In the genomic region with DNA sequence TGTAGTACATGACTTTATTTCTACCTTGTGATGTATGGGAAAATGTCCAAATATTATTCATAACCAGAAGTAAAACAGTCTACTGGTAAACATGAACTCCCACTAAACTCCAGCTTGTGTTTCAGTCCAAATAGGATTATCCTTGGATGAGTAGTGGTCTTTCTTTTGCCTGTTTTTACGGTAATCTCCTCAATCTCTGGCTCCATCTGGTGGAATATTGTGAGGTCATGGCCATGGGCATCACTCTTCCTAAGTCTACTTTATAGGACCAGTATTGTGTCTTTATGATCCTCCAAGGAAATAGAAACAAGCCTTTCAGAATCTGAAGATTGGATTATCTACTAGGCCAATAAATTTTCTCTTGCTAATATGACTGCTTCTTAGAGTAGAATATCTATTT, we compare ENCODE assay signal across 12 cellular contexts.
DNase-seq lines count a peak whose midpoint lies in the region; ATAC-seq and TF ChIP-seq lines count a peak whose summit lies in the region.
"Had no signal": no experiment of that assay in that cellular context is flagged by ENCODE, and none has a peak within 500 bp of the region (broad histone marks: within the 10 kb centered on the region; RNA-seq: fewer than 3 reads in every experiment).

No MANE protein-coding gene starts in this region.

- H2AFZ ChIP-seq in OCI-LY7 (ENCODE audit: low read length), result no peak overlapping the region

- H3K9me2 ChIP-seq in OCI-LY7 (ENCODE audit: insufficient read depth, low read length), result no peaks in the 10 kb centered on the region

- TF ChIP-seq CTCF in MCF 10A (IDR thresholded peaks at IDR 0.05; ENCODE audit: unreplicated experiment), result peak; percentile 35
- no peak for TF ChIP-seq CTCF in breast epithelium (IDR thresholded peaks at IDR 0.05)
- peak; percentile 51 for TF ChIP-seq CTCF in OCI-LY7 (conservative IDR thresholded peaks at IDR 0.05; ENCODE audit: low read length)
- peak; percentile 15 for TF ChIP-seq CTCF in fibroblast of pulmonary artery (IDR thresholded peaks at IDR 0.05; ENCODE audit: low read length, missing control alignments)
- peak; percentile 53 for TF ChIP-seq CTCF in retinal pigment epithelial cell (conservative IDR thresholded peaks at IDR 0.05; ENCODE audit: low read depth, low read length)
- TF ChIP-seq CTCF in esophagus squamous epithelium (IDR thresholded peaks at IDR 0.05), result no peak

- BruUV-seq in MCF 10A (replicated peaks; lab: Mats Ljungman, UMichigan) (no TSS peak), OCI-LY7 (replicated peaks; lab: Mats Ljungman, UMichigan) (no TSS peak)

- no peak overlapping the region for H3K4me2 ChIP-seq in OCI-LY7 (ENCODE audit: low read length)

- no peaks in the 10 kb centered on the region for H3K79me2 ChIP-seq in OCI-LY7 (ENCODE audit: insufficient read depth, low read depth, low read length)

- DNase-seq in MCF 10A (ENCODE audit: unreplicated experiment) (peak; percentile 18), breast epithelium (ENCODE audit: low spot score in 2 of 2) (no peak), OCI-LY7 (ENCODE audit: low spot score) (no peak), fibroblast of pulmonary artery (ENCODE audit: low read depth) (peak; percentile 8), retinal pigment epithelial cell (ENCODE audit: low read depth) (peak; percentile 10), esophagus squamous epithelium (lab: John Stamatoyannopoulos, UW) (no peak)
- DNase-seq: activated CD8-positive, alpha-beta memory T cell treated with anti-CD3 and anti-CD28 coated beads, Interleukin-2, amount 50 U/mL, for 48 hours; caudate nucleus; gastrocnemius medialis; stimulated activated naive B cell treated with anti-CD40 and anti-IgM and Interleukin-4, amounts not matched to agents 10 μg/mL and 1 μg/mL and 100 μg/mL, for 72 hours had no signal

- TF ChIP-seq POLR2A in breast epithelium (IDR thresholded peaks at IDR 0.05), result no peak
- TF ChIP-seq POLR2A in esophagus squamous epithelium (IDR thresholded peaks at IDR 0.05), result no peak

- H3K4me1 ChIP-seq in breast epithelium (no peaks in the 10 kb centered on the region), OCI-LY7 (ENCODE audit: insufficient read depth, low read length, poor library complexity, severe bottlenecking) (no peaks in the 10 kb centered on the region), esophagus squamous epithelium (no peaks in the 10 kb centered on the region)
- H3K4me1 ChIP-seq: gastrocnemius medialis had no signal

- H3K36me3 Mint-ChIP-seq in MCF 10A (ENCODE audit: insufficient read depth, unreplicated experiment), result no peaks in the 10 kb centered on the region
- H3K36me3 Mint-ChIP-seq: stimulated activated naive B cell treated with anti-CD40 and anti-IgM and Interleukin-4, amounts not matched to agents 10 μg/mL and 1 μg/mL and 100 μg/mL, for 72 hours had no signal

- POLR2A ChIA-PET in MCF 10A (lab: Yijun Ruan, JAX), result interaction anchor here (0.8 kb wide), 1 partner anchor 445 kb away, joined by 3 read pairs; no protein-coding TSS in a partner anchor
- POLR2A ChIA-PET in OCI-LY7 (lab: Charles Lee), result interaction anchor here (0.5 kb wide), 1 partner anchor 527 kb away, joined by 3 read pairs; no protein-coding TSS in a partner anchor

- WGBS in esophagus squamous epithelium, 2 donors, result 47 to 55% methylated on average over 1 of the region's 1 CpG

- H3K4me3 ChIP-seq in breast epithelium (no peak overlapping the region), OCI-LY7 (ENCODE audit: low read depth, low read length, poor library complexity, severe bottlenecking) (no peak overlapping the region), fibroblast of pulmonary artery (replicated peaks; ENCODE audit: low read depth, low read length) (no peak overlapping the region), retinal pigment epithelial cell (ENCODE audit: low read length) (no peak overlapping the region), esophagus squamous epithelium (no peak overlapping the region)
- H3K4me3 ChIP-seq: gastrocnemius medialis had no signal

- intact Hi-C loops in MCF 10A (cut with micrococcal nuclease), result loop anchor here (1.0 to 5.0 kb wide), 5 partner anchors 160 to 1094 kb away; no protein-coding TSS in a partner anchor
- intact Hi-C loops in breast epithelium (cut with DNase I; ENCODE audit: low total_unique reads), result no loop called here
- intact Hi-C loops in OCI-LY7 (cut with micrococcal nuclease; ENCODE audit: unreplicated experiment), result no loop called here
- intact Hi-C loops in esophagus squamous epithelium (cut with DNase I), result no loop called here

- H3K27me3 ChIP-seq in breast epithelium (no peaks in the 10 kb centered on the region), esophagus squamous epithelium (no peaks in the 10 kb centered on the region)
- H3K27me3 ChIP-seq: gastrocnemius medialis had no signal

- no peak overlapping the region for H3K27ac ChIP-seq in breast epithelium
- H3K27ac ChIP-seq in OCI-LY7 (ENCODE audit: low read depth, low read length, poor library complexity, severe bottlenecking), result no peak overlapping the region
- no peak overlapping the region for H3K27ac ChIP-seq in esophagus squamous epithelium
- H3K27ac ChIP-seq: gastrocnemius medialis had no signal

- no peaks in the 10 kb centered on the region for H3K9me3 ChIP-seq in breast epithelium
- H3K9me3 ChIP-seq in OCI-LY7 (ENCODE audit: low read length), result no peaks in the 10 kb centered on the region
- no peaks in the 10 kb centered on the region for H3K9me3 ChIP-seq in esophagus squamous epithelium
- H3K9me3 ChIP-seq: gastrocnemius medialis had no signal

- H3K27ac Mint-ChIP-seq in MCF 10A (ENCODE audit: low read depth, unreplicated experiment), result no peak overlapping the region
- H3K27ac Mint-ChIP-seq: stimulated activated naive B cell treated with anti-CD40 and anti-IgM and Interleukin-4, amounts not matched to agents 10 μg/mL and 1 μg/mL and 100 μg/mL, for 72 hours had no signal

- H3K4me1 Mint-ChIP-seq in MCF 10A (ENCODE audit: insufficient read depth, unreplicated experiment), result no peaks in the 10 kb centered on the region
- H3K4me1 Mint-ChIP-seq: stimulated activated naive B cell treated with anti-CD40 and anti-IgM and Interleukin-4, amounts not matched to agents 10 μg/mL and 1 μg/mL and 100 μg/mL, for 72 hours had no signal

- H3K36me3 ChIP-seq in breast epithelium, result no peaks in the 10 kb centered on the region
- no peaks in the 10 kb centered on the region for H3K36me3 ChIP-seq in OCI-LY7 (ENCODE audit: insufficient read depth, low read length)
- H3K36me3 ChIP-seq in esophagus squamous epithelium, result no peaks in the 10 kb centered on the region
- H3K36me3 ChIP-seq: gastrocnemius medialis had no signal

- CTCF ChIA-PET in MCF 10A (lab: Yijun Ruan, JAX), result interaction anchor here (0.6 to 3.1 kb wide), 15 partner anchors 11 to 1969 kb away, joined by 3 to 17 read pairs (median 4); no protein-coding TSS in a partner anchor
- CTCF ChIA-PET in OCI-LY7 (lab: Charles Lee; ENCODE audit: unreplicated experiment), result no interaction called here

- ATAC-seq in GM19467 (IDR thresholded peaks at IDR 0.05; ENCODE audit: unreplicated experiment) (no peak), GM21825 (IDR thresholded peaks at IDR 0.05; ENCODE audit: unreplicated experiment) (no peak)
- ATAC-seq: gastrocnemius medialis; stimulated activated naive B cell treated with anti-CD40 and anti-IgM and Interleukin-4, amounts not matched to agents 10 μg/mL and 1 μg/mL and 100 μg/mL, for 72 hours had no signal

- no peaks in the 10 kb centered on the region for H3K27me3 Mint-ChIP-seq in MCF 10A (ENCODE audit: insufficient read depth, unreplicated experiment)

- H3K9me3 Mint-ChIP-seq in MCF 10A (ENCODE audit: unreplicated experiment), result no peaks in the 10 kb centered on the region

- H3K4me3 Mint-ChIP-seq in MCF 10A (ENCODE audit: unreplicated experiment), result no peak overlapping the region
- H3K4me3 Mint-ChIP-seq: stimulated activated naive B cell treated with anti-CD40 and anti-IgM and Interleukin-4, amounts not matched to agents 10 μg/mL and 1 μg/mL and 100 μg/mL, for 72 hours had no signal

- no peaks in the 10 kb centered on the region for H4K20me1 ChIP-seq in OCI-LY7 (ENCODE audit: insufficient read depth, low read length)

Comparison
In these comparisons a context has a peak if more than half of its experiments do, and no peak if none do; other contexts are left out.
1. DNase-seq: peak in MCF 10A (single experiment), fibroblast of pulmonary artery (single experiment) and retinal pigment epithelial cell (single experiment); none in breast epithelium (0 of 2), OCI-LY7 (single experiment) and esophagus squamous epithelium (single experiment).
2. CTCF ChIP-seq: peak in MCF 10A (single experiment), OCI-LY7 (single experiment), fibroblast of pulmonary artery (single experiment) and retinal pigment epithelial cell (single experiment); none in breast epithelium (0 of 3) and esophagus squamous epithelium (0 of 6).